In the genomic region with DNA sequence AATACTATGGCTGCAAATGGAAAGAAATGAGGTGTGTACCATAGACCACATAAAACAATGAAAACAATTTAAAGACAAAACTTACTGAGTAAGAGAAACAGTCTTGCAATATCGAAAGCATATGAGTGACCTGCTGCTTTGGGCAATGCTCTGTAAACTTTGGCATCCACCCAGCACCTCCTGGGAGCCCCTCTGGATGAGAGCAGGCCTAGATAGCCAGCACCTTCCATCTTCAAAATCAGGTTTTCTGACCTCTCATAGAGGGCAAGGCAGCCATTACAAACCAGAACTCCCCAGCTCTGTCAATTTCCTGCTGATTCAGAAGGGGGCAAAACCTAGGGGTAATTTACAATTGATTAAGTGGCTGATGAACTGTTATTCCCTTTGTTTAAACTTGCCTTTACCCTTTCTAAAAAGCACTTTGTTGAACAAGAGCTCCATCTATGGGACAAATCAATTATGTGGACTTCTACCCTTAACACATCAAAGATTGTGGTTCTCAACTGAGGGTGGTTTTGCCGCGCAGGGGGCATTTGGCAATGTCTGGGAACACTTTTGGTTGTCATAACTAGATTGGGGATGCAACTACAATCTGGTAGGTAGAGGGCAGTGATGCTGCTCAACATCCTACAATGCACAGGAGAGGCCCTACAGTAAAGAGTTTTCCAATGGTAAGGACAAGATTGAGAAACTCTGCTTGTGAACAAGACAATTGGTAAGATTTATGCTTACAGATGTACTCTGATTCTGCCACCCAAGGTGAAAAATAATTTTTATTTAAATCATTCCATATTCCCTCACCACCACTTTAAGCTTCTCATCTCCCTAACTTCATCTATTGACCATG, we compare ENCODE assay signal across 9 cellular contexts.
DNase-seq lines count a peak whose midpoint lies in the region; ATAC-seq and TF ChIP-seq lines count a peak whose summit lies in the region.
"Had no signal": no experiment of that assay in that cellular context is flagged by ENCODE, and none has a peak within 500 bp of the region (broad histone marks: within the 10 kb centered on the region; RNA-seq: fewer than 3 reads in every experiment).

No MANE protein-coding gene starts in this region.

- H3K27me3 ChIP-seq in left lung = no peaks in the 10 kb centered on the region

- H3K27ac ChIP-seq in left lung = no peak overlapping the region

- H3K4me1 ChIP-seq in left lung = no peaks in the 10 kb centered on the region

- H3K27ac Mint-ChIP-seq in brain = peak overlapping the region in 1 of 5 experiments; percentile 24
- no peak overlapping the region for H3K27ac Mint-ChIP-seq in stimulated activated memory B cell treated with anti-CD40 and anti-IgM and Interleukin-4, amounts not matched to agents 10 μg/mL and 1 μg/mL and 100 μg/mL, for 72 hours
- H3K27ac Mint-ChIP-seq: dendritic cell treated with granulocyte-macrophage colony-stimulating factor and Interleukin-4, amounts not matched to agents 40 ng/mL and 50 ng/mL, for 4 days had no signal

- no peaks in the 10 kb centered on the region for H3K36me3 ChIP-seq in left lung

- DNase-seq in DMS114 treated with DMSO at 0.1 percent for 48 hours (lab: John Stamatoyannopoulos, UW; ENCODE audit: unreplicated experiment) (peak; percentile 15), NCI-H146 (lab: John Stamatoyannopoulos, UW) (peak; percentile 30), left lung (no peak), T-helper 1 cell (no peak)

- H3K4me1 Mint-ChIP-seq in brain = no peaks in the 10 kb centered on the region
- H3K4me1 Mint-ChIP-seq in stimulated activated memory B cell treated with anti-CD40 and anti-IgM and Interleukin-4, amounts not matched to agents 10 μg/mL and 1 μg/mL and 100 μg/mL, for 72 hours = no peaks in the 10 kb centered on the region

- no peak overlapping the region for H3K4me3 Mint-ChIP-seq in brain
- no peak overlapping the region for H3K4me3 Mint-ChIP-seq in stimulated activated memory B cell treated with anti-CD40 and anti-IgM and Interleukin-4, amounts not matched to agents 10 μg/mL and 1 μg/mL and 100 μg/mL, for 72 hours
- H3K4me3 Mint-ChIP-seq: dendritic cell treated with granulocyte-macrophage colony-stimulating factor and Interleukin-4, amounts not matched to agents 40 ng/mL and 50 ng/mL, for 4 days had no signal

- no peaks in the 10 kb centered on the region for H3K27me3 Mint-ChIP-seq in brain
- H3K27me3 Mint-ChIP-seq in stimulated activated memory B cell treated with anti-CD40 and anti-IgM and Interleukin-4, amounts not matched to agents 10 μg/mL and 1 μg/mL and 100 μg/mL, for 72 hours = no peaks in the 10 kb centered on the region
- H3K27me3 Mint-ChIP-seq: dendritic cell treated with granulocyte-macrophage colony-stimulating factor and Interleukin-4, amounts not matched to agents 40 ng/mL and 50 ng/mL, for 4 days had no signal

- intact Hi-C loops in left lung (cut with DNase I) = no loop called here

- TF ChIP-seq CTCF in brain (conservative IDR thresholded peaks at IDR 0.05) (peak; percentile 61 to 72), left lung (IDR thresholded peaks at IDR 0.05) (peak in 1 of 2 donors; percentile 20)

- peaks cover 0 to 24% of the 10 kb centered on the region in 2 donors for H3K9me3 ChIP-seq in left lung

- peaks cover 6% of the 10 kb centered on the region for H3K36me3 Mint-ChIP-seq in brain
- H3K36me3 Mint-ChIP-seq in stimulated activated memory B cell treated with anti-CD40 and anti-IgM and Interleukin-4, amounts not matched to agents 10 μg/mL and 1 μg/mL and 100 μg/mL, for 72 hours = no peaks in the 10 kb centered on the region

- H3K9me3 Mint-ChIP-seq in brain = peaks cover 21 to 28% (median 27%) of the 10 kb centered on the region in 5 experiments
- H3K9me3 Mint-ChIP-seq in stimulated activated memory B cell treated with anti-CD40 and anti-IgM and Interleukin-4, amounts not matched to agents 10 μg/mL and 1 μg/mL and 100 μg/mL, for 72 hours = peaks cover 23% of the 10 kb centered on the region

- ATAC-seq in left lung (peak; percentile 47), HG03139 (IDR thresholded peaks at IDR 0.05; ENCODE audit: unreplicated experiment) (no peak), GM18909 (IDR thresholded peaks at IDR 0.05; ENCODE audit: poor library complexity, unreplicated experiment) (no peak)
- no peak for ATAC-seq in stimulated activated memory B cell treated with anti-CD40 and anti-IgM and Interleukin-4, amounts not matched to agents 10 μg/mL and 1 μg/mL and 100 μg/mL, for 72 hours

- H3K4me3 ChIP-seq in left lung = no peak overlapping the region

Comparison
In these comparisons a context has a peak if more than half of its experiments do, and no peak if none do; other contexts are left out.
1. DNase-seq: peak in DMS114 treated with DMSO at 0.1 percent for 48 hours (single experiment) and NCI-H146 (single experiment); none in left lung (0 of 2) and T-helper 1 cell (0 of 5).